In the genomic region with DNA sequence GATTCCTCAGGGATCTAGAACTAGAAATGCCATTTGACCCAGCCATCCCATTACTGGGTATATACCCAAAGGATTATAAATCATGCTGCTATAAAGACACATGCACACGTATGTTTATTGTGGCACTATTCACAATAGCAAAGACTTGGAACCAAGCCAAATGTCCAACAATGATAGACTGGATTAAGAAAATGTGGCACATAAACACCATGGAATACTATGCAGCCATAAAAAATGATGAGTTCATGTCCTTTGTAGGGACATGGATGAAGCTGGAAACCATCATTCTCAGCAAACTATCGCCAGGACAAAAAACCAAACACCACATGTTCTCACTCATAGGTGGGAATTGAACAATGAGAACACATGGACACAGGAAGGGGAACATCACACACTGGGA, we compare ENCODE assay signal across 2 cellular contexts.
A peak's percentile ranks its signal among the peaks of the same experiment; 100 is the strongest.
DNase-seq lines count a peak whose midpoint lies in the region; ATAC-seq, FAIRE-seq and TF ChIP-seq lines count a peak whose summit lies in the region.
"Not testable (repeated sequence)": the region's sequence is repeated elsewhere in the genome, so short reads cannot be mapped to it uniquely, and the experiment has no call there.

No MANE protein-coding gene starts in this region.

- not testable (repeated sequence) for H3K27ac ChIP-seq in HEK293 (ENCODE audit: extremely low read depth, low read depth, low read length); K562 (ENCODE audit: extremely low read depth, low read depth, low read length)

- TF ChIP-seq EP300 in K562 (IDR thresholded peaks at IDR 0.05; ENCODE audit: low read length): not testable (repeated sequence)

- H3K9ac ChIP-seq in K562 (ENCODE audit: insufficient read depth in 1 of 2, low read depth in 2 of 2, low read length in 2 of 2): not testable (repeated sequence)

- H3K9me3 ChIP-seq in HEK293 (ENCODE audit: control insufficient read depth, insufficient read depth, low read depth, low read length); K562 (replicated peaks; ENCODE audit: control insufficient read depth, insufficient read depth, low read depth, low read length): not testable (repeated sequence)

- TF ChIP-seq POLR2A in K562 (conservative IDR thresholded peaks at IDR 0.05): not testable (repeated sequence)

- H3K36me3 ChIP-seq in HEK293 (ENCODE audit: control insufficient read depth in 2 of 2, insufficient read depth in 1 of 2, low read length in 2 of 2); K562 (ENCODE audit: control insufficient read depth, insufficient read depth, low read length): not testable (repeated sequence)

- not testable (repeated sequence) for ATAC-seq in K562

- not testable (repeated sequence) for BruUV-seq in K562 (replicated peaks; lab: Mats Ljungman, UMichigan)

- not testable (repeated sequence) for TF ChIP-seq CTCF in HEK293 (tag by site-specific recombination; IDR thresholded peaks at IDR 0.05); K562 (IDR thresholded peaks at IDR 0.05 in 2 of 3, conservative IDR thresholded peaks at IDR 0.05 in 1 of 3; ENCODE audit: insufficient read depth in 2 of 3, low read depth in 1 of 3, low read length in 3 of 3)

- not testable (repeated sequence) for H2AFZ ChIP-seq in K562 (ENCODE audit: low read depth, low read length)

- POLR2A ChIA-PET in HEK293 (lab: Yijun Ruan, JAX); K562 (lab: Yijun Ruan, JAX): not testable (repeated sequence)

- in situ Hi-C loops in K562 (cut with MboI): not testable (repeated sequence)

- not testable (repeated sequence) for H3K9me1 ChIP-seq in K562 (ENCODE audit: control insufficient read depth, insufficient read depth, low read length)

- H3K4me1 ChIP-seq in HEK293 (ENCODE audit: control insufficient read depth, insufficient read depth, low read length); K562 (replicated peaks in 1 of 2; ENCODE audit: control insufficient read depth in 2 of 2, insufficient read depth in 2 of 2, low read length in 2 of 2): not testable (repeated sequence)

- DNase-seq in K562 (ENCODE audit: extremely low read depth in 1 of 4, low spot score in 3 of 4): not testable (repeated sequence)

- H3K4me3 ChIP-seq in HEK293 (ENCODE audit: low read depth, low read length); K562: not testable (repeated sequence)

- CTCF ChIA-PET in HEK293 (lab: Yijun Ruan, JAX); K562 (lab: Yijun Ruan, JAX; ENCODE audit: low intra/inter-chr PET ratio): not testable (repeated sequence)

- H3K79me2 ChIP-seq in K562 (ENCODE audit: control insufficient read depth, insufficient read depth, low read length): not testable (repeated sequence)

- not testable (repeated sequence) for H3K4me2 ChIP-seq in K562 (ENCODE audit: insufficient read depth, low read length)

- H3K27me3 ChIP-seq in K562 (ENCODE audit: control insufficient read depth in 2 of 2, insufficient read depth in 2 of 2, low read length in 2 of 2): not testable (repeated sequence)

- not testable (repeated sequence) for TF ChIP-seq RAD21 in K562 (CRISPR knock-in tag; conservative IDR thresholded peaks at IDR 0.05 in 1 of 2, IDR thresholded peaks at IDR 0.05 in 1 of 2)

- WGBS in K562 (ENCODE audit: insufficient coverage, low coverage, missing lambda C conversion rate): no CpG with 5 or more reads among the region's 2 CpGs

- intact Hi-C loops in K562 (cut with micrococcal nuclease): not testable (repeated sequence)

- not testable (repeated sequence) for FAIRE-seq in K562 (lab: Jason Lieb, UNC)

- H4K20me1 ChIP-seq in K562 (replicated peaks; ENCODE audit: control insufficient read depth, insufficient read depth, low read length): not testable (repeated sequence)

TF ChIP-seq in HEK293, 187 proteins besides CTCF, POLR2A, EP300 and RAD21:
- peak; percentile 67; the same call in 1 of the 2 replicates for TF ChIP-seq ZNF146 (tag by site-specific recombination; IDR thresholded peaks at IDR 0.05)
TF ChIP-seq in HEK293: peak in this region for 1; not testable (repeated sequence) for 186.

TF ChIP-seq in K562, 482 proteins besides CTCF, POLR2A, EP300 and RAD21:
- TF ChIP-seq NFIC (IDR thresholded peaks at IDR 0.05): peak; percentile 53
